Comparison of ENCODE assay signal across 1 cellular context in genomic region chr16:67226804-67227566, GRCh38.
TF ChIP-seq lines count a peak whose summit lies in the region.

Gene TMEM208 (plus strand): TSS chr16:67227130. CDS start chr16:67227219, 89 bp downstream.

TF ChIP-seq in HEK293, 187 proteins besides CTCF, POLR2A, EP300 and RAD21 (continued from another document and continues in another):
- TF ChIP-seq PRDM4 (tag by site-specific recombination; IDR thresholded peaks at IDR 0.05) = no peak; the same call in 1 of the 2 replicates
- TF ChIP-seq KLF7 (tag by site-specific recombination; IDR thresholded peaks at IDR 0.05; ENCODE audit: borderline replicate concordance) = 0 out of 2 replicates have a peak, but pooled peaks have one; percentile 13
- no peak for TF ChIP-seq ZNF623 (tag by site-specific recombination; IDR thresholded peaks at IDR 0.05)
- TF ChIP-seq RBAK (tag by site-specific recombination; IDR thresholded peaks at IDR 0.05) = no peak
- no peak for TF ChIP-seq ZNF266 (tag by site-specific recombination; IDR thresholded peaks at IDR 0.05; ENCODE audit: low read depth)
- TF ChIP-seq ZNF561 (tag by site-specific recombination; IDR thresholded peaks at IDR 0.05; ENCODE audit: borderline replicate concordance) = peak; percentile 56; the same call in 1 of the 2 replicates
- TF ChIP-seq ZNF391 (tag by site-specific recombination; IDR thresholded peaks at IDR 0.05; ENCODE audit: borderline replicate concordance, low read depth) = no peak
- no peak for TF ChIP-seq ZNF121 (tag by site-specific recombination; IDR thresholded peaks at IDR 0.05)
- TF ChIP-seq ZNF571 (tag by site-specific recombination; IDR thresholded peaks at IDR 0.05) = no peak
- no peak for TF ChIP-seq SCRT2 (tag by site-specific recombination; IDR thresholded peaks at IDR 0.05)
- TF ChIP-seq ZNF510 (tag by site-specific recombination; IDR thresholded peaks at IDR 0.05; ENCODE audit: insufficient replicate concordance) = no peak
- TF ChIP-seq ZNF600 (tag by site-specific recombination; IDR thresholded peaks at IDR 0.05) = no peak
- no peak for TF ChIP-seq ZNF514 (tag by site-specific recombination; IDR thresholded peaks at IDR 0.05)
- no peak for TF ChIP-seq HOXD13 (CRISPR knock-in tag; IDR thresholded peaks at IDR 0.05; ENCODE audit: borderline replicate concordance)
- TF ChIP-seq ZNF747 (tag by site-specific recombination; IDR thresholded peaks at IDR 0.05) = no peak
- TF ChIP-seq ZNF112 (tag by site-specific recombination; IDR thresholded peaks at IDR 0.05) = no peak
- TF ChIP-seq ZNF707 (tag by site-specific recombination; IDR thresholded peaks at IDR 0.05) = no peak
- TF ChIP-seq KLF9 (tag by site-specific recombination; IDR thresholded peaks at IDR 0.05; ENCODE audit: low read depth) = peak; percentile 88
- no peak for TF ChIP-seq ZNF221 (tag by site-specific recombination; IDR thresholded peaks at IDR 0.05; ENCODE audit: borderline replicate concordance)
- no peak for TF ChIP-seq GLIS2 (tag by site-specific recombination; IDR thresholded peaks at IDR 0.05)
- no peak for TF ChIP-seq OVOL3 (tag by site-specific recombination; IDR thresholded peaks at IDR 0.05)
- TF ChIP-seq ZNF555 (tag by site-specific recombination; conservative IDR thresholded peaks at IDR 0.05) = no peak
- no peak; the same call in 1 of the 2 replicates for TF ChIP-seq KLF10 (tag by site-specific recombination; IDR thresholded peaks at IDR 0.05)
- TF ChIP-seq GLI4 (tag by site-specific recombination; IDR thresholded peaks at IDR 0.05) = no peak
- TF ChIP-seq ZFHX2 (tag by site-specific recombination; conservative IDR thresholded peaks at IDR 0.05) = peak; percentile 89
- no peak for TF ChIP-seq ZNF530 (tag by site-specific recombination; IDR thresholded peaks at IDR 0.05; ENCODE audit: low read depth)
- no peak for TF ChIP-seq ZNF701 (tag by site-specific recombination; IDR thresholded peaks at IDR 0.05)
- TF ChIP-seq SP2 (tag by site-specific recombination; IDR thresholded peaks at IDR 0.05) = peak; percentile 97
- TF ChIP-seq GLI2 (tag by site-specific recombination; IDR thresholded peaks at IDR 0.05; ENCODE audit: borderline replicate concordance, low read depth) = no peak
- no peak; the same call in 1 of the 2 replicates for TF ChIP-seq ZNF664 (tag by site-specific recombination; IDR thresholded peaks at IDR 0.05)
- TF ChIP-seq MZF1 (tag by site-specific recombination; IDR thresholded peaks at IDR 0.05; ENCODE audit: borderline replicate concordance) = no peak
- no peak for TF ChIP-seq PRDM2 (tag by site-specific recombination; IDR thresholded peaks at IDR 0.05; ENCODE audit: borderline replicate concordance)
- TF ChIP-seq ZNF24 (tag by site-specific recombination; IDR thresholded peaks at IDR 0.05) = no peak
- no peak for TF ChIP-seq ZNF791 (tag by site-specific recombination; IDR thresholded peaks at IDR 0.05)
- TF ChIP-seq ZNF629 (tag by site-specific recombination; IDR thresholded peaks at IDR 0.05) = peak; percentile 81
- peak; percentile 40; the same call in 1 of the 2 replicates for TF ChIP-seq ZBTB20 (tag by site-specific recombination; IDR thresholded peaks at IDR 0.05)
- no peak for TF ChIP-seq HIC1 (tag by site-specific recombination; IDR thresholded peaks at IDR 0.05)
- peak; percentile 87 for TF ChIP-seq ZNF518A (tag by site-specific recombination; conservative IDR thresholded peaks at IDR 0.05; ENCODE audit: low read depth)
- peak; percentile 83 for TF ChIP-seq KLF8 (tag by site-specific recombination; IDR thresholded peaks at IDR 0.05)
- peak; percentile 93 for TF ChIP-seq PATZ1 (tag by site-specific recombination; IDR thresholded peaks at IDR 0.05)
- no peak for TF ChIP-seq ZNF624 (tag by site-specific recombination; IDR thresholded peaks at IDR 0.05)
- TF ChIP-seq SCRT1 (tag by site-specific recombination; IDR thresholded peaks at IDR 0.05; ENCODE audit: borderline replicate concordance) = no peak
- no peak for TF ChIP-seq MYNN (tag by site-specific recombination; IDR thresholded peaks at IDR 0.05; ENCODE audit: borderline replicate concordance)
- TF ChIP-seq ZBTB48 (tag by site-specific recombination; IDR thresholded peaks at IDR 0.05) = no peak
- TF ChIP-seq ZNF362 (tag by site-specific recombination; IDR thresholded peaks at IDR 0.05) = no peak
- no peak for TF ChIP-seq ZNF184 (tag by site-specific recombination; IDR thresholded peaks at IDR 0.05)
- no peak for TF ChIP-seq ZNF223 (tag by site-specific recombination; IDR thresholded peaks at IDR 0.05)
- no peak for TF ChIP-seq ZNF549 (tag by site-specific recombination; IDR thresholded peaks at IDR 0.05)
- TF ChIP-seq ZNF202 (tag by site-specific recombination; IDR thresholded peaks at IDR 0.05; ENCODE audit: borderline replicate concordance) = no peak
- TF ChIP-seq REPIN1 (tag by site-specific recombination; IDR thresholded peaks at IDR 0.05; ENCODE audit: low read depth) = no peak
